Comparison of ENCODE assay signal across 16 cellular contexts in genomic region chr10:131859341-131860020, GRCh38. TPM values are rescaled to one million over a fixed set of nuclear protein-coding genes. Genes with fewer than 3 reads are reported as not detected.
DNase-seq lines count a peak whose midpoint lies in the region; ATAC-seq and TF ChIP-seq lines count a peak whose summit lies in the region.
"Had no signal": no experiment of that assay in that cellular context is flagged by ENCODE, and none has a peak within 500 bp of the region (broad histone marks: within the 10 kb centered on the region; RNA-seq: fewer than 3 reads in every experiment).

No MANE protein-coding gene starts in this region.

- no peak for TF ChIP-seq CTCF in BE2C (IDR thresholded peaks at IDR 0.05; ENCODE audit: low read depth, low read length)

- H3K27me3 ChIP-seq in BE2C (no peaks in the 10 kb centered on the region), H7 (ENCODE audit: control insufficient read depth, insufficient read depth, low read length) (no peaks in the 10 kb centered on the region)

- H3K9me3 ChIP-seq in BE2C: no peaks in the 10 kb centered on the region

- no peak for ATAC-seq in sciatic nerve
- ATAC-seq: CD8-positive, alpha-beta T cell; HCT116 had no signal

- H3K4me1 ChIP-seq in BE2C: no peaks in the 10 kb centered on the region

- H3K4me3 ChIP-seq in BE2C (ENCODE audit: low read depth, low read length) (no peak overlapping the region), H7 (ENCODE audit: insufficient read depth, low read depth, low read length) (no peak overlapping the region)

- H3K36me3 ChIP-seq in BE2C (no peaks in the 10 kb centered on the region), H7 (replicated peaks; ENCODE audit: control insufficient read depth, insufficient read depth, low read length) (no peaks in the 10 kb centered on the region)

- intact Hi-C loops in sciatic nerve (cut with DNase I): no loop called here

- DNase-seq in BE2C (peak; percentile 1), H7 (peak; percentile 17), islet precursor cell (peak; percentile 38), sciatic nerve (ENCODE audit: low spot score) (peak; percentile 34), nucleus accumbens (lab: John Stamatoyannopoulos, UW) (no peak), NCI-H82 (lab: John Stamatoyannopoulos, UW) (no peak), SIG-M5 treated with dmso at 0.1 percent for 504 hours (lab: John Stamatoyannopoulos, UW; ENCODE audit: unreplicated experiment) (no peak)
- DNase-seq: CD8-positive, alpha-beta T cell; Kasumi-1; MM.1S; NCI-H1092 treated with DMSO at 0.1 percent for 48 hours; NCI-H2081 treated with DMSO at 0.1 percent for 48 hours; NCI-H226; NCI-H526 treated with DMSO at 0.1 percent for 48 hours; SHP77 treated with DMSO at 0.1 percent for 48 hours had no signal

RNA-seq across cellular contexts. Expression of gene PPP2R2D, which starts 41.3 kb away (rescaled TPM):
- 59.9 TPM for polyA plus RNA-seq in BE2C (2012; ENCODE audit: insufficient read depth, insufficient read length, low read depth)
- 44.8 and 47.4 TPM in 2 replicates for total RNA-seq in H7 (2014; rRNA removed; shearing (Covaris generic))
- total RNA-seq in sciatic nerve: 30.1 TPM

Comparison
In these comparisons a context has a peak if more than half of its experiments do, and no peak if none do; other contexts are left out.
1. DNase-seq: peak in BE2C (single experiment), H7 (single experiment), islet precursor cell (single experiment) and sciatic nerve (single experiment); none in nucleus accumbens (0 of 56), NCI-H82 (single experiment) and SIG-M5 treated with dmso at 0.1 percent for 504 hours (single experiment).